In the genomic region with DNA sequence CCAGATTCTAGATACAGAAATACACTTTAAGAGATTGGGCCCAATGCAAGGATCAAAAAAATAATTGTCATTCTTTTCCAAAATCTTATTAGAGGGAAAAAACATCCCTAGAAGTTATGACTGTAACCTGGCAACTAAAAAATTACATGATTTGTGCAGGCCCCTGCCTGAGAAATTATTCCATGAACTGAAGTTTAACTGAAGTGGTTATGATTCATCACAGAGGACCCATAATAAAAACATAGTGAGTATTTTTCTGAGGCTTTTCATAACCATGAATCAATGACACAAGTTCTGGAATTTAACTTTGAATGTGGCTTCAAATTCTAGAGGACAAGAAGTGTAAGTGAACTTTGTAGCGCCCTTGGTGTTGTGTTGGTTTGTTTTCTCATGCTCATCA, we compare ENCODE assay signal across 19 cellular contexts. TPM values are rescaled to one million over a fixed set of nuclear protein-coding genes. Genes with fewer than 3 reads are reported as not detected.
DNase-seq lines count a peak whose midpoint lies in the region; ATAC-seq, FAIRE-seq and TF ChIP-seq lines count a peak whose summit lies in the region.
"Had no signal": no experiment of that assay in that cellular context is flagged by ENCODE, and none has a peak within 500 bp of the region (broad histone marks: within the 10 kb centered on the region; RNA-seq: fewer than 3 reads in every experiment).

No MANE protein-coding gene starts in this region.

- H3K9me3 ChIP-seq in esophagus muscularis mucosa = no peaks in the 10 kb centered on the region
- H3K9me3 ChIP-seq: left ventricle myocardium inferior, prostate gland had no signal

- FAIRE-seq in bronchial epithelial cell (lab: Jason Lieb, UNC) = no peak

- H3K4me3 ChIP-seq in AG10803 (ENCODE audit: low read length) = no peak overlapping the region
- no peak overlapping the region for H3K4me3 ChIP-seq in bronchial epithelial cell (ENCODE audit: low read depth, low read length)
- no peak overlapping the region for H3K4me3 ChIP-seq in esophagus muscularis mucosa
- H3K4me3 ChIP-seq: dorsolateral prefrontal cortex, left ventricle myocardium inferior, prostate gland had no signal

- CTCF ChIA-PET in RWPE1 (lab: Yijun Ruan, JAX) = interaction anchor here (0.6 kb wide), 1 partner anchor 82 kb away, joined by 4 read pairs; no protein-coding TSS in a partner anchor

- intact Hi-C loops in esophagus muscularis mucosa (cut with DNase I) = no loop called here

- TF ChIP-seq CTCF in AG10803 (conservative IDR thresholded peaks at IDR 0.05; ENCODE audit: low read length) (no peak), bronchial epithelial cell (IDR thresholded peaks at IDR 0.05; ENCODE audit: insufficient read depth, low read length, severe bottlenecking) (no peak), RWPE1 (conservative IDR thresholded peaks at IDR 0.05; ENCODE audit: low read depth) (no peak), esophagus muscularis mucosa (IDR thresholded peaks at IDR 0.05) (no peak)

- ATAC-seq in GM19351 (IDR thresholded peaks at IDR 0.05; ENCODE audit: unreplicated experiment) = no peak
- ATAC-seq: activated T-helper 17 cell treated with anti-CD3 and anti-CD28 coated beads, Interleukin-2, amount 50 U/mL, for 72 hours; naive thymus-derived CD4-positive, alpha-beta T cell had no signal

- H3K36me3 ChIP-seq in bronchial epithelial cell (ENCODE audit: control insufficient read depth, insufficient read depth, low read length) (no peaks in the 10 kb centered on the region), esophagus muscularis mucosa (no peaks in the 10 kb centered on the region)
- H3K36me3 ChIP-seq: left ventricle myocardium inferior, prostate gland had no signal

- 94% methylated on average over 1 of the region's 1 CpG for WGBS in esophagus muscularis mucosa

- no peaks in the 10 kb centered on the region for H3K4me1 ChIP-seq in esophagus muscularis mucosa
- H3K4me1 ChIP-seq: left ventricle myocardium inferior, prostate gland had no signal

- TF ChIP-seq POLR2A in esophagus muscularis mucosa (IDR thresholded peaks at IDR 0.05; ENCODE audit: low read depth) = no peak

- POLR2A ChIA-PET in RWPE1 (lab: Yijun Ruan, JAX; ENCODE audit: low non-redundant PET) = no interaction called here

- H3K27ac ChIP-seq in RWPE1 (no peak overlapping the region), esophagus muscularis mucosa (replicated peaks in 1 of 4) (no peak overlapping the region)
- H3K27ac ChIP-seq: dorsolateral prefrontal cortex, left ventricle myocardium inferior, prostate gland had no signal

- no peak for TF ChIP-seq EP300 in esophagus muscularis mucosa (IDR thresholded peaks at IDR 0.05)

- H3K27me3 ChIP-seq in bronchial epithelial cell (ENCODE audit: control insufficient read depth, insufficient read depth, low read length) = no peaks in the 10 kb centered on the region
- H3K27me3 ChIP-seq in esophagus muscularis mucosa = no peaks in the 10 kb centered on the region

- DNase-seq in AG10803 (ENCODE audit: low read depth) (peak; percentile 79), LHCN-M2 (ENCODE audit: low read depth) (peak; percentile 91), bronchial epithelial cell (ENCODE audit: low read depth) (peak; percentile 47), myocyte (ENCODE audit: low read depth) (peak; percentile 59), RWPE1 (ENCODE audit: low spot score) (no peak), NCI-H1930 (lab: John Stamatoyannopoulos, UW) (no peak), esophagus muscularis mucosa (ENCODE audit: extremely low spot score) (no peak)
- DNase-seq: anterior cingulate cortex; DMS153; dorsolateral prefrontal cortex; left ventricle myocardium inferior; MM.1S; naive thymus-derived CD4-positive, alpha-beta T cell; NCI-H2081; NCI-H748 treated with DMSO at 0.1 percent for 48 hours; RPMI8226 had no signal

RNA-seq across cellular contexts. Expression of a gene that starts 31.1 kb away (rescaled TPM):
- total RNA-seq in LHCN-M2 (2014; rRNA removed) (5.5 and 5.6 TPM in 2 replicates), bronchial epithelial cell (12.1 and 13.7 TPM in 2 replicates), myocyte (12.4 and 22.5 TPM in 2 replicates), esophagus muscularis mucosa (10 to 100 TPM in 3 of 4 donors, 1 to 10 TPM in 1; 10.0 to 12.1 (median 11.1) TPM)
- 4.3 TPM for polyA plus RNA-seq in LHCN-M2 (2012)
- 8.9 TPM for polyA plus RNA-seq in myocyte (2012)

Comparison
In these comparisons a context has a peak if more than half of its experiments do, and no peak if none do; other contexts are left out.
1. DNase-seq: peak in AG10803 (single experiment), LHCN-M2 (single experiment), bronchial epithelial cell (single experiment) and myocyte (single experiment); none in RWPE1 (single experiment), NCI-H1930 (0 of 2) and esophagus muscularis mucosa (single experiment).